Comparison of ENCODE assay signal across 1 cellular context in genomic region chr5:2110137-2110933, GRCh38.
TF ChIP-seq lines count a peak whose summit lies in the region.

No MANE protein-coding gene starts in this region.

TF ChIP-seq in GM23338, 12 proteins besides CTCF, POLR2A, EP300 and RAD21 (continued from another document):
- TF ChIP-seq REST (IDR thresholded peaks at IDR 0.05; ENCODE audit: unreplicated experiment), result no peak
- TF ChIP-seq ZNF462 (CRISPR knock-in tag; IDR thresholded peaks at IDR 0.05), result no peak
- no peak for TF ChIP-seq STAT1 (IDR thresholded peaks at IDR 0.05; ENCODE audit: unreplicated experiment)
- TF ChIP-seq ZNF114 (CRISPR knock-in tag; IDR thresholded peaks at IDR 0.05), result no peak
- TF ChIP-seq JUNB (IDR thresholded peaks at IDR 0.05; ENCODE audit: unreplicated experiment), result no peak
